ENCODE assay signal across 1 cellular context in the genomic region with DNA sequence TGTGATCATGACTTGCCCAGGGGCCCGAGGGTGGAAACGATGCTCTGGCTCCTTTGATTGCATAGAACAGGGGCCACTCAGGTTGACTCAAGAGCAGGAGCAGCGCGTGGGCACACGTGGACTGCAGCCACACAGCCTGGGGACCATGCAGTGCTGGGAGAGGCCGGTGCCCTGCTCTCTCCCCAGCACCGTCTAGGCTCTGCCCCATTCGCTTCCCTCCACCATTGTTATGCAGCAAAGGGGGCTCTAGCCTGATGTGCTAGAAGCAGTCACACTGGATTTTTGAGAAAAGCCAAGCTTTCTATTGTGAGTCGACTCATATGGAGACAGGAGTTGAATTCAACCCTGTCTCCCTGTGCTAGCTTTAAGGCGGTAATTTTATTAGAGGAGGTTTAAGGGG.
TF ChIP-seq lines count a peak whose summit lies in the region.

No MANE protein-coding gene starts in this region.

TF ChIP-seq in WTC11, 78 proteins besides CTCF, POLR2A, EP300 and RAD21 (continued from another document):
- TF ChIP-seq ZNF425 (CRISPR knock-in tag; conservative IDR thresholded peaks at IDR 0.05): no peak
- no peak for TF ChIP-seq AR (CRISPR knock-in tag; IDR thresholded peaks at IDR 0.05)
- TF ChIP-seq MAX (CRISPR knock-in tag; IDR thresholded peaks at IDR 0.05): no peak
- no peak for TF ChIP-seq ZNF396 (CRISPR knock-in tag; IDR thresholded peaks at IDR 0.05; ENCODE audit: borderline replicate concordance)
- TF ChIP-seq AFF4 (CRISPR knock-in tag; IDR thresholded peaks at IDR 0.05; ENCODE audit: borderline replicate concordance): no peak
- no peak for TF ChIP-seq ZNF219 (CRISPR knock-in tag; IDR thresholded peaks at IDR 0.05; ENCODE audit: borderline replicate concordance)
- TF ChIP-seq, protein P1, sequence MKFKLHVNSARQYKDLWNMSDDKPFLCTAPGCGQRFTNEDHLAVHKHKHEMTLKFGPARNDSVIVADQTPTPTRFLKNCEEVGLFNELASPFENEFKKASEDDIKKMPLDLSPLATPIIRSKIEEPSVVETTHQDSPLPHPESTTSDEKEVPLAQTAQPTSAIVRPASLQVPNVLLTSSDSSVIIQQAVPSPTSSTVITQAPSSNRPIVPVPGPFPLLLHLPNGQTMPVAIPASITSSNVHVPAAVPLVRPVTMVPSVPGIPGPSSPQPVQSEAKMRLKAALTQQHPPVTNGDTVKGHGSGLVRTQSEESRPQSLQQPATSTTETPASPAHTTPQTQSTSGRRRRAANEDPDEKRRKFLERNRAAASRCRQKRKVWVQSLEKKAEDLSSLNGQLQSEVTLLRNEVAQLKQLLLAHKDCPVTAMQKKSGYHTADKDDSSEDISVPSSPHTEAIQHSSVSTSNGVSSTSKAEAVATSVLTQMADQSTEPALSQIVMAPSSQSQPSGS (CRISPR knock-in tag; IDR thresholded peaks at IDR 0.05; ENCODE audit: borderline replicate concordance, low read depth): no peak
